ENCODE assay signal across 7 cellular contexts in genomic region chr3:43288366-43288765, GRCh38.
DNase-seq lines count a peak whose midpoint lies in the region; ATAC-seq and TF ChIP-seq lines count a peak whose summit lies in the region.

No MANE protein-coding gene starts in this region.

- H3K27ac ChIP-seq in VCaP, result peak overlapping the region; percentile 88

- H3K36me3 Mint-ChIP-seq in stimulated activated memory B cell treated with anti-CD40 and anti-IgM and Interleukin-4, amounts not matched to agents 10 μg/mL and 1 μg/mL and 100 μg/mL, for 72 hours, result peaks cover 23% of the 10 kb centered on the region

- no peaks in the 10 kb centered on the region for H3K27me3 Mint-ChIP-seq in stimulated activated memory B cell treated with anti-CD40 and anti-IgM and Interleukin-4, amounts not matched to agents 10 μg/mL and 1 μg/mL and 100 μg/mL, for 72 hours

- ATAC-seq in GM18858 (IDR thresholded peaks at IDR 0.05; ENCODE audit: unreplicated experiment) (peak; percentile 54), HG03280 (IDR thresholded peaks at IDR 0.05; ENCODE audit: unreplicated experiment) (peak; percentile 30)
- ATAC-seq in stimulated activated memory B cell treated with anti-CD40 and anti-IgM and Interleukin-4, amounts not matched to agents 10 μg/mL and 1 μg/mL and 100 μg/mL, for 72 hours, result no peak

- H3K4me3 Mint-ChIP-seq in stimulated activated memory B cell treated with anti-CD40 and anti-IgM and Interleukin-4, amounts not matched to agents 10 μg/mL and 1 μg/mL and 100 μg/mL, for 72 hours, result peak overlapping the region; percentile 65

- peak; percentile 41 for DNase-seq in germinal center (ENCODE audit: low spot score)
- DNase-seq in islet precursor cell, result no peak
- DNase-seq in NCI-H2196 (lab: John Stamatoyannopoulos, UW; ENCODE audit: unreplicated experiment), result no peak

- no peaks in the 10 kb centered on the region for H3K9me3 Mint-ChIP-seq in stimulated activated memory B cell treated with anti-CD40 and anti-IgM and Interleukin-4, amounts not matched to agents 10 μg/mL and 1 μg/mL and 100 μg/mL, for 72 hours

- no peak for TF ChIP-seq CTCF in VCaP (conservative IDR thresholded peaks at IDR 0.05)

- H3K4me1 Mint-ChIP-seq in stimulated activated memory B cell treated with anti-CD40 and anti-IgM and Interleukin-4, amounts not matched to agents 10 μg/mL and 1 μg/mL and 100 μg/mL, for 72 hours, result peaks cover 71% of the 10 kb centered on the region

- H3K27ac Mint-ChIP-seq in stimulated activated memory B cell treated with anti-CD40 and anti-IgM and Interleukin-4, amounts not matched to agents 10 μg/mL and 1 μg/mL and 100 μg/mL, for 72 hours, result peak overlapping the region; percentile 67
